ENCODE assay signal across 21 cellular contexts in the genomic region with DNA sequence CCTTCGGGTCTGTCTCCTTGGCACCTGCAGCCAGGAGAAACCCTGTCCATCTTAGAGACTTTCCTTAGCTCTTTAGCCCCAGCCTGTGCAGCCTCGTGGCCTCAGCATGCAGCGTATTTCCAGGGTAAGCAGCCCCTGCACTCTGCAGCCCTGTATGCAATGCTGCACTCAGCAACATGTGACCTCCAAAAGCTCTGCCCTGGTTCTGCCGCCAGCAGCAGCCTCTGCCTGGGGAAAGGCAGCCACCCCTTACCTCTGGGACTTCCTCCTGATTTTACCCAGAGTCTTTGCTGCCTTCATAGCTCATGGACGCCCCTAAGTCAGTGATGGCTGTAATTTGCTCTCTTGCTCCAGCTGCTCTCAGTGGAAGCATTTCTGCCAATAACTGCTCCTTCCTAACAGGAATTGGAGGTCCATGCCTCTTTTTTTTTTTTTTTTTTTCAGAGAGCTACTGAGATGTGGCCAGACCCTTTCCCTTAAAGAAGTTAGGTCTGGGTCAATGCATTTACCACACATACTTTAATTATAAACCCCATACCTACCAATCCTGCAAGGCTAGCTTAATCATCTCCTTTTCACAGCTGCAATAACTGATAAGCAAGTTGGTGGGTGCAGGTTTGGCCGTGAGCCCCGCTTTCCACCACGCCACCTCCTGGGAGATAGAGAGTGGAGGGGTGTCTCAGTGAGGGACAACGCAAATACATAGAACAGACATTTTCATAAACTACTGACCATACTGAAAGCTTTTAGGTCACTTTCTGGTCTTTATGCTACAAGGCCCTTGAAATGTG.
"Had no signal": no experiment of that assay in that cellular context is flagged by ENCODE, and none has a peak within 500 bp of the region (broad histone marks: within the 10 kb centered on the region; RNA-seq: fewer than 3 reads in every experiment).

No MANE protein-coding gene starts in this region.

- H3K4me1 ChIP-seq: adrenal gland, breast epithelium, prostate gland, uterus had no signal

- H3K36me3 Mint-ChIP-seq: activated naive CD4-positive, alpha-beta T cell treated with anti-CD3 and anti-CD28 coated beads, Interleukin-2, amount 50 U/mL, for 72 hours had no signal

- DNase-seq: activated CD4-positive, alpha-beta T cell treated with anti-CD3 and anti-CD28 coated beads, Interleukin-2, amount 50 U/mL, for 4 hours; activated gamma-delta T cell treated with Interleukin-2 at 50 U/mL for 16 hours; activated T-cell treated with anti-CD3 and anti-CD28 coated beads for 4 hours; cerebellar nuclear complex; effector CD4-positive, alpha-beta T cell; hippocampal formation; left colon; right cardiac atrium; T1000; uterus; WERI-Rb-1 had no signal

- H3K27me3 ChIP-seq: tibial nerve, uterus had no signal

- H3K9me3 Mint-ChIP-seq: activated naive CD4-positive, alpha-beta T cell treated with anti-CD3 and anti-CD28 coated beads, Interleukin-2, amount 50 U/mL, for 72 hours; activated T-helper 1 cell treated with anti-CD3 and anti-CD28 coated beads, Interleukin-12 subunit alpha, Interleukin-12 subunit beta, Interleukin-2, Interleukin-4 antibody, amounts not matched to agents 30 ng/mL and 10 ng/mL and 1 ng/mL, durations not matched to agents 14 hours and 24 hours and 36 hours; neural crest cell; stimulated activated naive CD8-positive, alpha-beta T cell treated with anti-CD3 and anti-CD28 coated beads, Interleukin-15, Interleukin-2, amounts not matched to agents 100 ng/mL and 50 ng/mL, for 24 hours had no signal

- H3K36me3 ChIP-seq: adrenal gland, breast epithelium, prostate gland, tibial nerve, uterus, WERI-Rb-1 had no signal

- H3K4me3 ChIP-seq: adrenal gland, breast epithelium, prostate gland, skin epidermis, tibial nerve, uterus had no signal

- H3K4me3 Mint-ChIP-seq: activated T-helper 1 cell treated with anti-CD3 and anti-CD28 coated beads, Interleukin-12 subunit alpha, Interleukin-12 subunit beta, Interleukin-2, Interleukin-4 antibody, amounts not matched to agents 30 ng/mL and 10 ng/mL and 1 ng/mL, durations not matched to agents 14 hours and 24 hours and 36 hours; neural crest cell; stimulated activated naive CD8-positive, alpha-beta T cell treated with anti-CD3 and anti-CD28 coated beads, Interleukin-15, Interleukin-2, amounts not matched to agents 100 ng/mL and 50 ng/mL, for 24 hours had no signal

- H3K4me1 Mint-ChIP-seq: neural crest cell had no signal

- H3K9me3 ChIP-seq: adrenal gland, breast epithelium, prostate gland, tibial nerve, uterus had no signal

- H3K27ac Mint-ChIP-seq: activated naive CD4-positive, alpha-beta T cell treated with anti-CD3 and anti-CD28 coated beads, Interleukin-2, amount 50 U/mL, for 72 hours; activated T-helper 1 cell treated with anti-CD3 and anti-CD28 coated beads, Interleukin-12 subunit alpha, Interleukin-12 subunit beta, Interleukin-2, Interleukin-4 antibody, amounts not matched to agents 30 ng/mL and 10 ng/mL and 1 ng/mL, durations not matched to agents 14 hours and 24 hours and 36 hours; stimulated activated naive CD8-positive, alpha-beta T cell treated with anti-CD3 and anti-CD28 coated beads, Interleukin-15, Interleukin-2, amounts not matched to agents 100 ng/mL and 50 ng/mL, for 24 hours had no signal

- ATAC-seq: activated naive CD4-positive, alpha-beta T cell treated with anti-CD3 and anti-CD28 coated beads, Interleukin-2, amount 50 U/mL, for 72 hours; esophagus mucosa; left colon had no signal

- H3K27ac ChIP-seq: breast epithelium, prostate gland, skin epidermis, tibial nerve, uterus, WERI-Rb-1 had no signal
